Comparison of ENCODE assay signal across 9 cellular contexts in genomic region chr19:510606-511100, GRCh38. TPM values are rescaled to one million over a fixed set of nuclear protein-coding genes. Genes with fewer than 3 reads are reported as not detected.
DNase-seq lines count a peak whose midpoint lies in the region; ATAC-seq, FAIRE-seq and TF ChIP-seq lines count a peak whose summit lies in the region.
"Had no signal": no experiment of that assay in that cellular context is flagged by ENCODE, and none has a peak within 500 bp of the region (broad histone marks: within the 10 kb centered on the region; RNA-seq: fewer than 3 reads in every experiment).

No MANE protein-coding gene starts in this region.

- H3K9ac ChIP-seq in kidney (ENCODE audit: low read length in 2 of 2), result no peak overlapping the region

- H3K36me3 ChIP-seq in kidney (ENCODE audit: control insufficient read depth in 1 of 2, insufficient read depth in 2 of 2, low read length in 2 of 2), result peaks cover 4 to 5% of the 10 kb centered on the region in 2 donors

- peaks cover 44% of the 10 kb centered on the region for H3K4me1 Mint-ChIP-seq in central memory CD8-positive, alpha-beta T cell

- TF ChIP-seq CTCF in HFF-Myc (IDR thresholded peaks at IDR 0.05; ENCODE audit: low read depth, low read length, missing control alignments) (peak; percentile 98), kidney (IDR thresholded peaks at IDR 0.05; ENCODE audit: borderline replicate concordance, extremely low read depth, insufficient read depth) (peak; percentile 66)

- H3K4me3 Mint-ChIP-seq in central memory CD8-positive, alpha-beta T cell, result peak overlapping the region; percentile 80

- DNase-seq in COR-L47 (lab: John Stamatoyannopoulos, UW) (peak; percentile 88), HFF-Myc (ENCODE audit: extremely low read depth, low read depth) (peak; percentile 72), NCI-H2227 treated with DMSO at 0.1 percent for 48 hours (lab: John Stamatoyannopoulos, UW) (peak; percentile 64), kidney (peak; percentile 92), DMS114 treated with DMSO at 0.1 percent for 48 hours (lab: John Stamatoyannopoulos, UW; ENCODE audit: unreplicated experiment) (no peak)
- peak; percentile 91 to 93 for DNase-seq in central memory CD8-positive, alpha-beta T cell (ENCODE audit: low spot score in 2 of 2)
- DNase-seq in stimulated activated CD4-positive, alpha-beta T cell treated with anti-CD3 and anti-CD28 coated beads, Interleukin-15, amount 100 ng/mL, for 24 hours, result peak; percentile 97

- peak; percentile 46 to 48 for ATAC-seq in activated CD4-positive, CD25-positive, alpha-beta regulatory T cell treated with anti-CD3 and anti-CD28 coated beads, Interleukin-2, amount 50 U/mL, for 24 hours
- ATAC-seq in central memory CD8-positive, alpha-beta T cell (replicated peaks; ENCODE audit: extremely low read depth, poor library complexity, severe bottlenecking), result peak; percentile 44

- H3K27me3 Mint-ChIP-seq in central memory CD8-positive, alpha-beta T cell, result no peaks in the 10 kb centered on the region

- H3K9me3 ChIP-seq in kidney (ENCODE audit: control insufficient read depth in 1 of 2, low read length in 2 of 2), result no peaks in the 10 kb centered on the region

- H3K36me3 Mint-ChIP-seq in central memory CD8-positive, alpha-beta T cell (ENCODE audit: insufficient read depth), result peaks cover 26% of the 10 kb centered on the region

- H3K27ac ChIP-seq in kidney (ENCODE audit: low read depth in 2 of 2, low read length in 2 of 2), result no peak overlapping the region

- H3K9me3 Mint-ChIP-seq in central memory CD8-positive, alpha-beta T cell, result no peaks in the 10 kb centered on the region

- no peak overlapping the region for H3K4me3 ChIP-seq in HFF-Myc (replicated peaks; ENCODE audit: low read depth, low read length)
- no peak overlapping the region for H3K4me3 ChIP-seq in kidney (ENCODE audit: low read length in 2 of 2)

- intact Hi-C loops in kidney (cut with DNase I), result no loop called here

- H3K27ac Mint-ChIP-seq in central memory CD8-positive, alpha-beta T cell (ENCODE audit: low read depth), result peak overlapping the region; percentile 97

- no peak for FAIRE-seq in kidney (lab: Jason Lieb, UNC)

- peaks cover 3 to 14% of the 10 kb centered on the region in 2 donors for H3K4me1 ChIP-seq in kidney (ENCODE audit: control insufficient read depth in 1 of 2, insufficient read depth in 1 of 2, low read depth in 1 of 2, low read length in 2 of 2)

RNA-seq across cellular contexts. Expression of gene TPGS1, which starts 3.4 kb away (rescaled TPM):
- total RNA-seq in kidney, result 23.1 TPM
- 17.9 TPM for polyA plus RNA-seq in kidney (ENCODE audit: insufficient read depth, low read depth, low replicate concordance)

RNA-seq across cellular contexts. Expression of gene MADCAM1, which starts 14.4 kb away (rescaled TPM):
- total RNA-seq in kidney, result 0.50 TPM
- 0.77 TPM for polyA plus RNA-seq in kidney (ENCODE audit: insufficient read depth, low read depth, low replicate concordance)

RNA-seq across cellular contexts. Expression of gene CDC34, which starts 20.9 kb away (rescaled TPM):
- 33.8 TPM for total RNA-seq in kidney
- 72.3 TPM for polyA plus RNA-seq in kidney (ENCODE audit: insufficient read depth, low read depth, low replicate concordance)

RNA-seq across cellular contexts. Expression of gene GZMM, which starts 33.2 kb away (rescaled TPM):
- total RNA-seq in kidney, result 2.8 TPM
- polyA plus RNA-seq in kidney (ENCODE audit: insufficient read depth, low read depth, low replicate concordance), result not detected

RNA-seq across cellular contexts. Expression of gene SHC2, which starts 49.8 kb away (rescaled TPM):
- 24.4 TPM for total RNA-seq in kidney
- 10.7 TPM for polyA plus RNA-seq in kidney (ENCODE audit: insufficient read depth, low read depth, low replicate concordance)
- total RNA-seq: activated CD8-positive, alpha-beta memory T cell treated with anti-CD3 and anti-CD28 coated beads for 36 hours had no signal
